ENCODE assay signal across 18 cellular contexts in the genomic region with DNA sequence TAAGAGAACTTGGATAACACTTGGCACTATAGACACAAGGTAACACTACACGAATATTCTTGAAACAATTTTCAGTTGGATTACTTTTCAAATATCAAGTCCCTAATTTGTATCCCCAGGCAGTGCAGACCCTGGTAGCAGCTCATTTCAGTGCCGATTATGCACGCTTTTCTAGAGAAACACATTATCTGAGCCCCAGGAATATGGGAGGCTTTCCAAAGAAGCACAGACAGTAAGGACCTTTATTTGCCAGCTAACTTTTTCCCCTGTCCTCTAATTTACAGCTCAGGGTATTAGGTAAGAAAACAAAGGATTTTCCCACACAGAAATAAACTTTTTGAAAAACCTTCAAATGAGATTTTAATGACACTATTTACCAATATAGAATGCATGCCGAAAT.
"Had no signal": no experiment of that assay in that cellular context is flagged by ENCODE, and none has a peak within 500 bp of the region (broad histone marks: within the 10 kb centered on the region; RNA-seq: fewer than 3 reads in every experiment).

No MANE protein-coding gene starts in this region.

- ATAC-seq: foreskin keratinocyte; stimulated activated memory B cell treated with anti-CD40 and anti-IgM and Interleukin-4, amounts not matched to agents 10 μg/mL and 1 μg/mL and 100 μg/mL, for 72 hours had no signal

- H3K4me3 ChIP-seq: esophagus muscularis mucosa, heart right ventricle, right atrium auricular region had no signal

- H3K9ac ChIP-seq: SK-N-SH had no signal

- H3K27ac Mint-ChIP-seq: activated T-helper 1 cell treated with anti-CD3 and anti-CD28 coated beads, Interleukin-12 subunit alpha, Interleukin-12 subunit beta, Interleukin-2, Interleukin-4 antibody, amounts not matched to agents 30 ng/mL and 10 ng/mL and 1 ng/mL, durations not matched to agents 14 hours and 24 hours and 36 hours; stimulated activated memory B cell treated with anti-CD40 and anti-IgM and Interleukin-4, amounts not matched to agents 10 μg/mL and 1 μg/mL and 100 μg/mL, for 72 hours had no signal

- H3K9me2 ChIP-seq: SK-N-SH had no signal

- H3K27ac ChIP-seq: esophagus muscularis mucosa, foreskin keratinocyte, heart right ventricle, right atrium auricular region had no signal

- H3K36me3 ChIP-seq: esophagus muscularis mucosa, heart right ventricle, right atrium auricular region had no signal

- H3K9me3 Mint-ChIP-seq: activated T-helper 1 cell treated with anti-CD3 and anti-CD28 coated beads, Interleukin-12 subunit alpha, Interleukin-12 subunit beta, Interleukin-2, Interleukin-4 antibody, amounts not matched to agents 30 ng/mL and 10 ng/mL and 1 ng/mL, durations not matched to agents 14 hours and 24 hours and 36 hours; stimulated activated memory B cell treated with anti-CD40 and anti-IgM and Interleukin-4, amounts not matched to agents 10 μg/mL and 1 μg/mL and 100 μg/mL, for 72 hours; WTC11 had no signal

- FAIRE-seq: astrocyte, endometrium, islet of Langerhans, small intestine had no signal

- H3K4me1 ChIP-seq: foreskin keratinocyte, right atrium auricular region had no signal

- H3K4me1 Mint-ChIP-seq: stimulated activated memory B cell treated with anti-CD40 and anti-IgM and Interleukin-4, amounts not matched to agents 10 μg/mL and 1 μg/mL and 100 μg/mL, for 72 hours had no signal

- DNase-seq: activated CD4-positive, alpha-beta T cell treated with anti-CD3 and anti-CD28 coated beads for 48 hours; activated naive CD4-positive, alpha-beta T cell treated with Interleukin-2 at 50 U/mL for 16 hours; central memory CD4-positive, alpha-beta T cell; foreskin keratinocyte; mammary epithelial cell; SK-N-SH; small intestine; T-helper 1 cell; trophoblast cell had no signal

- H3K4me3 Mint-ChIP-seq: activated T-helper 1 cell treated with anti-CD3 and anti-CD28 coated beads, Interleukin-12 subunit alpha, Interleukin-12 subunit beta, Interleukin-2, Interleukin-4 antibody, amounts not matched to agents 30 ng/mL and 10 ng/mL and 1 ng/mL, durations not matched to agents 14 hours and 24 hours and 36 hours; stimulated activated memory B cell treated with anti-CD40 and anti-IgM and Interleukin-4, amounts not matched to agents 10 μg/mL and 1 μg/mL and 100 μg/mL, for 72 hours; WTC11 had no signal

- H3K27me3 Mint-ChIP-seq: stimulated activated memory B cell treated with anti-CD40 and anti-IgM and Interleukin-4, amounts not matched to agents 10 μg/mL and 1 μg/mL and 100 μg/mL, for 72 hours had no signal

- H3K4me2 ChIP-seq: SK-N-SH had no signal

- H3K27me3 ChIP-seq: esophagus muscularis mucosa, foreskin keratinocyte, heart right ventricle, right atrium auricular region had no signal

- H3K9me3 ChIP-seq: esophagus muscularis mucosa, heart right ventricle, right atrium auricular region, SK-N-SH had no signal

- H3K36me3 Mint-ChIP-seq: stimulated activated memory B cell treated with anti-CD40 and anti-IgM and Interleukin-4, amounts not matched to agents 10 μg/mL and 1 μg/mL and 100 μg/mL, for 72 hours; WTC11 had no signal
